In genomic region chr13:107585466-107585865, GRCh38 we compare ENCODE assay signal across 20 cellular contexts.
DNase-seq lines count a peak whose midpoint lies in the region; ATAC-seq and TF ChIP-seq lines count a peak whose summit lies in the region.
"Had no signal": no experiment of that assay in that cellular context is flagged by ENCODE, and none has a peak within 500 bp of the region (broad histone marks: within the 10 kb centered on the region; RNA-seq: fewer than 3 reads in every experiment).

No MANE protein-coding gene starts in this region.

- H4K20me1 ChIP-seq in GM23248 (ENCODE audit: insufficient read depth): no peaks in the 10 kb centered on the region
- H4K20me1 ChIP-seq in OCI-LY7 (ENCODE audit: insufficient read depth, low read length): no peaks in the 10 kb centered on the region

- H3K27me3 ChIP-seq in BE2C: no peaks in the 10 kb centered on the region
- H3K27me3 ChIP-seq in GM23248 (replicated peaks; ENCODE audit: insufficient read depth): no peaks in the 10 kb centered on the region
- H3K27me3 ChIP-seq: breast epithelium, dorsolateral prefrontal cortex, right atrium auricular region, testis had no signal

- in situ Hi-C loops in GM23248 (cut with MboI): no loop called here

- H3K4me2 ChIP-seq in GM23248 (ENCODE audit: unreplicated experiment) (peak overlapping the region; percentile 38), OCI-LY7 (ENCODE audit: low read length) (no peak overlapping the region)

- no peak overlapping the region for H3K4me3 ChIP-seq in BE2C (ENCODE audit: low read depth, low read length)
- H3K4me3 ChIP-seq in GM23248: no peak overlapping the region
- H3K4me3 ChIP-seq in OCI-LY7 (ENCODE audit: low read depth, low read length, poor library complexity, severe bottlenecking): no peak overlapping the region
- H3K4me3 ChIP-seq: breast epithelium, dorsolateral prefrontal cortex, right atrium auricular region, testis had no signal

- H3K27ac ChIP-seq in GM23248: peak overlapping the region; percentile 27
- no peak overlapping the region for H3K27ac ChIP-seq in OCI-LY7 (ENCODE audit: low read depth, low read length, poor library complexity, severe bottlenecking)
- H3K27ac ChIP-seq: breast epithelium, dorsolateral prefrontal cortex, right atrium auricular region, testis, WERI-Rb-1 had no signal

- H3K79me2 ChIP-seq in GM23248 (ENCODE audit: insufficient read depth): peaks cover 55% of the 10 kb centered on the region
- no peaks in the 10 kb centered on the region for H3K79me2 ChIP-seq in OCI-LY7 (ENCODE audit: insufficient read depth, low read depth, low read length)

- H3K9me3 ChIP-seq in BE2C (no peaks in the 10 kb centered on the region), GM23248 (ENCODE audit: low read depth) (no peaks in the 10 kb centered on the region), OCI-LY7 (ENCODE audit: low read length) (no peaks in the 10 kb centered on the region)
- H3K9me3 ChIP-seq: breast epithelium, right atrium auricular region, testis had no signal

- peaks cover 19% of the 10 kb centered on the region for H3F3A ChIP-seq in GM23248 (ENCODE audit: insufficient read depth)

- POLR2A ChIA-PET in OCI-LY7 (lab: Charles Lee): interaction anchor here (0.7 kb wide), 1 partner anchor 305 kb away, joined by 5 read pairs; no protein-coding TSS in a partner anchor

- CTCF ChIA-PET in OCI-LY7 (lab: Charles Lee; ENCODE audit: unreplicated experiment): no interaction called here

- peak; percentile 36 for DNase-seq in BE2C
- DNase-seq in GM23248: peak; percentile 34
- DNase-seq in NCI-H510A (lab: John Stamatoyannopoulos, UW): peak; percentile 7
- DNase-seq in dermis microvascular lymphatic vessel endothelial cell (ENCODE audit: low read depth in 2 of 2): peak; percentile 36 to 66
- no peak for DNase-seq in NCI-H2107 treated with DMSO at 0.1 percent for 48 hours (lab: John Stamatoyannopoulos, UW; ENCODE audit: unreplicated experiment)
- DNase-seq in OCI-LY7 (ENCODE audit: low spot score): no peak
- DNase-seq: activated CD8-positive, alpha-beta T cell treated with anti-CD3 and anti-CD28 coated beads for 36 hours; activated T-cell treated with anti-CD3 and anti-CD28 coated beads, Interleukin-2, amount 50 U/mL, for 4 hours; left ventricle myocardium superior; NCI-H2107; T-helper 17 cell; testis; WERI-Rb-1 had no signal

- H3K9ac ChIP-seq in GM23248: no peak overlapping the region

- intact Hi-C loops in OCI-LY7 (cut with micrococcal nuclease; ENCODE audit: unreplicated experiment): no loop called here

- BruUV-seq in OCI-LY7 (replicated peaks; lab: Mats Ljungman, UMichigan): no TSS peak

- no peak for TF ChIP-seq CTCF in BE2C (IDR thresholded peaks at IDR 0.05; ENCODE audit: low read depth, low read length)
- TF ChIP-seq CTCF in OCI-LY7 (conservative IDR thresholded peaks at IDR 0.05; ENCODE audit: low read length): no peak

- H3K4me1 ChIP-seq in BE2C: peaks cover 7% of the 10 kb centered on the region
- H3K4me1 ChIP-seq in GM23248 (ENCODE audit: insufficient read depth): peaks cover 25% of the 10 kb centered on the region
- H3K4me1 ChIP-seq in OCI-LY7 (ENCODE audit: insufficient read depth, low read length, poor library complexity, severe bottlenecking): no peaks in the 10 kb centered on the region
- H3K4me1 ChIP-seq: breast epithelium, right atrium auricular region, testis had no signal

- no peaks in the 10 kb centered on the region for H3K36me3 ChIP-seq in BE2C
- H3K36me3 ChIP-seq in GM23248 (ENCODE audit: low read depth): no peaks in the 10 kb centered on the region
- no peaks in the 10 kb centered on the region for H3K36me3 ChIP-seq in OCI-LY7 (ENCODE audit: insufficient read depth, low read length)
- H3K36me3 ChIP-seq: breast epithelium, right atrium auricular region, WERI-Rb-1 had no signal

- H3K9me2 ChIP-seq in GM23248 (ENCODE audit: insufficient read depth) (no peaks in the 10 kb centered on the region), OCI-LY7 (ENCODE audit: insufficient read depth, low read length) (no peaks in the 10 kb centered on the region)

- ATAC-seq in GM21576 (IDR thresholded peaks at IDR 0.05; ENCODE audit: unreplicated experiment): no peak
- ATAC-seq in GM18520 (IDR thresholded peaks at IDR 0.05; ENCODE audit: unreplicated experiment): no peak
- ATAC-seq: activated CD8-positive, alpha-beta T cell treated with anti-CD3 and anti-CD28 coated beads for 36 hours; activated naive CD4-positive, alpha-beta T cell treated with anti-CD3 and anti-CD28 coated beads, Interleukin-2, amount 50 U/mL, for 72 hours; activated T-cell treated with anti-CD3 and anti-CD28 coated beads, Interleukin-2, amount 50 U/mL, for 4 hours; left ventricle myocardium superior; Right ventricle myocardium inferior; T-helper 17 cell had no signal

- WGBS in GM23248 (ENCODE audit: low coverage in 1 of 2, low lambda C conversion rate in 2 of 2, missing lambda C conversion rate in 2 of 2), 2 experiments: 6% methylated on average over 2 of the region's 2 CpGs

- H2AFZ ChIP-seq in GM23248 (no peak overlapping the region), OCI-LY7 (ENCODE audit: low read length) (no peak overlapping the region)

Comparison
In these comparisons a context has a peak if more than half of its experiments do, and no peak if none do; other contexts are left out.
1. DNase-seq: peak in BE2C (single experiment), GM23248 (single experiment), NCI-H510A (single experiment) and dermis microvascular lymphatic vessel endothelial cell (2 of 2); none in NCI-H2107 treated with DMSO at 0.1 percent for 48 hours (single experiment) and OCI-LY7 (single experiment).